17 cellular contexts compared by ENCODE assay signal in the genomic region with DNA sequence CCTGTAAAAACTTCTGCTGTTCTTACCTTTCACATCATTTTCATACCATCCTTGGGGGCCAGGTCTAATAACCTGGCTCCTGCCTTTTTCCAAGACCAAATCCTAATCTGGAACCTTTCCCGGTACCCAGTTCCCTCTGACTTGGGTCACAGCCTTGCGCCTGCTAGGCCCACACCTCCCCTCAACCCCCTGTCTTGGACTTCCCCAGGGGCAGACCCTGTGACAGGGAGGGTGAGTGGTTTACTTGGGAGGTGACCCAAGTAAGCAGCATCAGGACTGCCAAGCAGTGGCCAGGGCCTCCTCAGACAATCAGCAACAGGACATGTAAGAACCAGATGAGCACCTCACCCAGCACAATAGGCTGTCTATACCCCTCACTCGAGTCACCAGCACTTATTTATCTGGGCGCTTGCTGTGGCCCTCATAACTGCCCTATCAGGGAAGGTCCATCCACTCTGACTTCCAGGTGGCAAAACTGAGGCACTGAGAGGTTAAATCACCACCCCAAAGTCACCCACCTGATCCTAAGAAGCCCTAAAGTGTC.
DNase-seq lines count a peak whose midpoint lies in the region; ATAC-seq and TF ChIP-seq lines count a peak whose summit lies in the region.
"Had no signal": no experiment of that assay in that cellular context is flagged by ENCODE, and none has a peak within 500 bp of the region (broad histone marks: within the 10 kb centered on the region; RNA-seq: fewer than 3 reads in every experiment).

No MANE protein-coding gene starts in this region.

- H3K27me3 ChIP-seq in right atrium auricular region (no peaks in the 10 kb centered on the region), Peyer's patch (peaks cover 0 to 4% of the 10 kb centered on the region in 2 donors)

- no peak overlapping the region for H3K27ac ChIP-seq in right atrium auricular region
- no peak overlapping the region for H3K27ac ChIP-seq in Peyer's patch
- H3K27ac ChIP-seq: 22Rv1, C4-2B had no signal

- H3K36me3 ChIP-seq in right atrium auricular region (no peaks in the 10 kb centered on the region), Peyer's patch (no peaks in the 10 kb centered on the region)

- no peaks in the 10 kb centered on the region for H3K4me1 Mint-ChIP-seq in osteocyte (ENCODE audit: unreplicated experiment)
- H3K4me1 Mint-ChIP-seq: B cell; CD4-positive, CD25-positive, alpha-beta regulatory T cell had no signal

- TF ChIP-seq CTCF in right atrium auricular region (IDR thresholded peaks at IDR 0.05) (no peak), osteocyte (IDR thresholded peaks at IDR 0.05) (no peak), Peyer's patch (IDR thresholded peaks at IDR 0.05) (no peak)

- H3K36me3 Mint-ChIP-seq in osteocyte (ENCODE audit: unreplicated experiment), result no peaks in the 10 kb centered on the region
- H3K36me3 Mint-ChIP-seq: CD4-positive, CD25-positive, alpha-beta regulatory T cell; CD8-positive, alpha-beta T cell had no signal

- no peak overlapping the region for H3K27ac Mint-ChIP-seq in osteocyte (ENCODE audit: unreplicated experiment)
- H3K27ac Mint-ChIP-seq: B cell; CD4-positive, CD25-positive, alpha-beta regulatory T cell; CD8-positive, alpha-beta T cell had no signal

- TF ChIP-seq POLR2A in Peyer's patch (IDR thresholded peaks at IDR 0.05), result no peak

- intact Hi-C loops in Right ventricle myocardium inferior (cut with DNase I), result no loop called here

- H3K27me3 Mint-ChIP-seq in osteocyte (ENCODE audit: unreplicated experiment), result peaks cover 7% of the 10 kb centered on the region

- no peaks in the 10 kb centered on the region for H3K9me3 Mint-ChIP-seq in osteocyte (ENCODE audit: unreplicated experiment)
- H3K9me3 Mint-ChIP-seq: CD4-positive, CD25-positive, alpha-beta regulatory T cell; CD8-positive, alpha-beta T cell had no signal

- no peak overlapping the region for H3K4me3 ChIP-seq in right atrium auricular region
- H3K4me3 ChIP-seq in Peyer's patch, result no peak overlapping the region

- H3K4me1 ChIP-seq in right atrium auricular region, result no peaks in the 10 kb centered on the region
- H3K4me1 ChIP-seq in Peyer's patch, result no peaks in the 10 kb centered on the region
- H3K4me1 ChIP-seq: Caco-2 had no signal

- no peak overlapping the region for H3K4me3 Mint-ChIP-seq in osteocyte (ENCODE audit: unreplicated experiment)
- H3K4me3 Mint-ChIP-seq: B cell; CD8-positive, alpha-beta T cell had no signal

- H3K9me3 ChIP-seq in right atrium auricular region, result no peaks in the 10 kb centered on the region
- no peaks in the 10 kb centered on the region for H3K9me3 ChIP-seq in Peyer's patch
- H3K9me3 ChIP-seq: Caco-2 had no signal

- peak; percentile 38 for DNase-seq in right atrium auricular region (ENCODE audit: low spot score)
- no peak for DNase-seq in Right ventricle myocardium inferior (ENCODE audit: missing footprints)
- peak; percentile 41 for DNase-seq in islet precursor cell
- DNase-seq in osteocyte (ENCODE audit: extremely low spot score, unreplicated experiment), result peak; percentile 65
- no peak for DNase-seq in C1 segment of cervical spinal cord (lab: John Stamatoyannopoulos, UW)
- DNase-seq in Peyer's patch, result no peak
- DNase-seq in mucosa of gallbladder (ENCODE audit: low spot score), result no peak
- DNase-seq: Caco-2; CD4-positive, CD25-positive, alpha-beta regulatory T cell; DMS153; DND-41; GOT3; HCEC 1CT had no signal

- no peak for ATAC-seq in Right ventricle myocardium inferior
- ATAC-seq: CD8-positive, alpha-beta T cell had no signal

Comparison
In these comparisons a context has a peak if more than half of its experiments do, and no peak if none do; other contexts are left out.
1. DNase-seq: peak in right atrium auricular region (single experiment), islet precursor cell (single experiment) and osteocyte (single experiment); none in Right ventricle myocardium inferior (single experiment), C1 segment of cervical spinal cord (0 of 14), Peyer's patch (0 of 3) and mucosa of gallbladder (single experiment).